8 cellular contexts compared by ENCODE assay signal in genomic region chr6:134436281-134436815, GRCh38.
A peak's percentile ranks its signal among the peaks of the same experiment; 100 is the strongest.
DNase-seq lines count a peak whose midpoint lies in the region; ATAC-seq and TF ChIP-seq lines count a peak whose summit lies in the region.

No MANE protein-coding gene starts in this region.

- BruUV-seq in Panc1 (replicated peaks; lab: Mats Ljungman, UMichigan): no TSS peak

- H3K36me3 ChIP-seq in Panc1 (ENCODE audit: control insufficient read depth, insufficient read depth, low read length) (no peaks in the 10 kb centered on the region), left ventricle myocardium inferior (no peaks in the 10 kb centered on the region)

- H3K9me3 Mint-ChIP-seq in activated naive CD4-positive, alpha-beta T cell treated with anti-CD3 and anti-CD28 coated beads for 36 hours: no peaks in the 10 kb centered on the region

- CTCF ChIA-PET in Panc1 (lab: Charles Lee): no interaction called here
- CTCF ChIA-PET in activated naive CD4-positive, alpha-beta T cell treated with anti-CD3 and anti-CD28 coated beads for 36 hours (lab: Charles Lee): interaction anchor here (0.7 to 1.3 kb wide), 4 partner anchors 10 to 280 kb away, joined by 3 to 4 read pairs (median 3); no protein-coding TSS in a partner anchor

- DNase-seq in DMS79 treated with DMSO at 0.1 percent for 48 hours (lab: John Stamatoyannopoulos, UW) (peak; percentile 58), DMS79 (lab: John Stamatoyannopoulos, UW) (no peak), Panc1 (ENCODE audit: low read depth, low spot score) (peak; percentile 90), left ventricle myocardium inferior (no peak), NCI-H82 (lab: John Stamatoyannopoulos, UW) (no peak)
- peak; percentile 88 for DNase-seq in activated naive CD4-positive, alpha-beta T cell treated with anti-CD3 and anti-CD28 coated beads for 36 hours
- peak; percentile 81 for DNase-seq in stimulated activated CD4-positive, alpha-beta T cell treated with anti-CD3 and anti-CD28 coated beads, Interleukin-15, amount 100 ng/mL, for 24 hours

- H3K9me3 ChIP-seq in Panc1 (ENCODE audit: control insufficient read depth, insufficient read depth, low read depth, low read length) (no peaks in the 10 kb centered on the region), left ventricle myocardium inferior (replicated peaks) (no peaks in the 10 kb centered on the region)

- H3K36me3 Mint-ChIP-seq in activated naive CD4-positive, alpha-beta T cell treated with anti-CD3 and anti-CD28 coated beads for 36 hours (ENCODE audit: low read depth): no peaks in the 10 kb centered on the region

- TF ChIP-seq CTCF in Panc1 (IDR thresholded peaks at IDR 0.05): no peak
- TF ChIP-seq CTCF in left ventricle myocardium inferior (IDR thresholded peaks at IDR 0.05; ENCODE audit: borderline replicate concordance): no peak

- H3K4me3 Mint-ChIP-seq in activated naive CD4-positive, alpha-beta T cell treated with anti-CD3 and anti-CD28 coated beads for 36 hours: peak overlapping the region; percentile 44

- H3K27me3 Mint-ChIP-seq in activated naive CD4-positive, alpha-beta T cell treated with anti-CD3 and anti-CD28 coated beads for 36 hours (ENCODE audit: low read depth): no peaks in the 10 kb centered on the region

- in situ Hi-C loops in Panc1 (cut with HindIII; ENCODE audit: low pct_unique_long_range_greater_than_20kb, low sequenced_read_pairs): no loop called here

- peak overlapping the region; percentile 86 for H3K27ac Mint-ChIP-seq in activated naive CD4-positive, alpha-beta T cell treated with anti-CD3 and anti-CD28 coated beads for 36 hours

- H3K4me3 ChIP-seq in Panc1 (ENCODE audit: low read depth in 2 of 2, low read length in 2 of 2) (0 out of 4 replicates have a peak overlapping the region, but pooled peaks of 1 of the 2 experiments have one; percentile 4), left ventricle myocardium inferior (peak overlapping the region; percentile 1)

- H3K4me1 ChIP-seq in Panc1 (ENCODE audit: control insufficient read depth, insufficient read depth, low read length) (0 out of 2 replicates have a peak, but pooled peaks cover 6% of the 10 kb centered on the region), left ventricle myocardium inferior (peaks cover 12% of the 10 kb centered on the region)

- intact Hi-C loops in Panc1 (cut with micrococcal nuclease; ENCODE audit: unreplicated experiment): no loop called here
- intact Hi-C loops in activated naive CD4-positive, alpha-beta T cell treated with anti-CD3 and anti-CD28 coated beads for 36 hours (cut with micrococcal nuclease): loop anchor here (1.0 to 2.0 kb wide), 8 partner anchors 12 to 262 kb away; no protein-coding TSS in a partner anchor
- intact Hi-C loops in left ventricle myocardium inferior (cut with micrococcal nuclease): no loop called here

- H3K27me3 ChIP-seq in Panc1 (ENCODE audit: control insufficient read depth, insufficient read depth, low read length) (no peaks in the 10 kb centered on the region; the same call in 1 of the 2 replicates), left ventricle myocardium inferior (ENCODE audit: low read depth) (no peaks in the 10 kb centered on the region)

- POLR2A ChIA-PET in Panc1 (lab: Charles Lee): no interaction called here

- ATAC-seq in HG02970 (IDR thresholded peaks at IDR 0.05; ENCODE audit: low FRiP score, unreplicated experiment) (peak; percentile 89), Panc1 (peak; percentile 97)

- peaks cover 31% of the 10 kb centered on the region for H3K4me1 Mint-ChIP-seq in activated naive CD4-positive, alpha-beta T cell treated with anti-CD3 and anti-CD28 coated beads for 36 hours (ENCODE audit: low read depth)

- H3K27ac ChIP-seq in Panc1 (ENCODE audit: low read length) (no peak overlapping the region), left ventricle myocardium inferior (replicated peaks) (peak overlapping the region; percentile 60)

Comparison
In these comparisons a context has a peak if more than half of its experiments do, and no peak if none do; other contexts are left out.
1. DNase-seq: peak in DMS79 treated with DMSO at 0.1 percent for 48 hours (single experiment), Panc1 (single experiment), activated naive CD4-positive, alpha-beta T cell treated with anti-CD3 and anti-CD28 coated beads for 36 hours (single experiment) and stimulated activated CD4-positive, alpha-beta T cell treated with anti-CD3 and anti-CD28 coated beads, Interleukin-15, amount 100 ng/mL, for 24 hours (single experiment); none in DMS79 (single experiment), left ventricle myocardium inferior (single experiment) and NCI-H82 (single experiment).